Comparison of ENCODE assay signal across 1 cellular context in the genomic region with DNA sequence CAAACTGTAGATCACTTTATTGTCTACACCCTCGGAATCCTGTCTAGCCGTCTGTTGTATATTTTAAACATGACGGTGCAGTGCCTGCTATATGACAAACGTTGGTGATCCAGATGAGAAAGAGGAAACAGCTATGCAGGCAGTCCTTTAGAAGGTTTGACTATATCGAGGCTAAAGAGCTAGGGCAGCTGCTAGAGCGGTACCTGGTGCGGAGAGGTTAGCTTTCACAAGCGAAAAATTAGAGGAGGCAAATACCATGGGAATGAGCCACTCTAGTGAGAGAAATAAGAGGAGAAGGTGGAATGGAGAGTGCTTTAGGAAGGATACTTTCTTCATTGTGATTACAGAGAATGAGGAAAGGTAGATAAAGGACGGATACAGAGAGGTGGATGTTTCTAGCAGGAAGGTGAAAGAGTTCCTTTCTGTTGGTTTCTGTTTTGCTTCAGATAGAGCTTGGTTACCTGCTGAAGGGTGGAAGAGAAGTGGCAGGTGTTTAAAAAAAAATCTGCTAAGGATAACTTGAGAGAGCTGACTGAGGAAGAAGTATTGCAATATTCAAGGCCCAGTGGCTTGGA.
TF ChIP-seq lines count a peak whose summit lies in the region.

No MANE protein-coding gene starts in this region.

TF ChIP-seq in HepG2, 621 proteins besides CTCF, POLR2A, EP300 and RAD21 (continued from another document):
- TF ChIP-seq ZNF639 (CRISPR knock-in tag; conservative IDR thresholded peaks at IDR 0.05) (no peak), ZNF350 (CRISPR knock-in tag; IDR thresholded peaks at IDR 0.05; ENCODE audit: borderline replicate concordance, low read depth) (no peak), PHF21A (CRISPR knock-in tag; IDR thresholded peaks at IDR 0.05) (peak; percentile 1; the same call in 1 of the 2 replicates), ZNF317 (CRISPR knock-in tag; IDR thresholded peaks at IDR 0.05) (no peak; the same call in 1 of the 2 replicates), ZMYM2 (CRISPR knock-in tag; IDR thresholded peaks at IDR 0.05) (no peak), TOE1 (CRISPR knock-in tag; IDR thresholded peaks at IDR 0.05) (no peak), KMT2A (CRISPR knock-in tag; IDR thresholded peaks at IDR 0.05) (no peak), ZBTB1 (CRISPR knock-in tag; IDR thresholded peaks at IDR 0.05; ENCODE audit: borderline replicate concordance) (no peak), FOXA3 (CRISPR knock-in tag; IDR thresholded peaks at IDR 0.05) (no peak), ATF4 (CRISPR knock-in tag; IDR thresholded peaks at IDR 0.05) (0 out of 4 replicates have a peak, but pooled peaks of 1 of the 2 experiments have one; percentile 2), ZNF605 (CRISPR knock-in tag; IDR thresholded peaks at IDR 0.05) (no peak), ZNF766 (CRISPR knock-in tag; IDR thresholded peaks at IDR 0.05; ENCODE audit: borderline replicate concordance) (no peak; the same call in 1 of the 2 replicates)
- TF ChIP-seq, protein P1, sequence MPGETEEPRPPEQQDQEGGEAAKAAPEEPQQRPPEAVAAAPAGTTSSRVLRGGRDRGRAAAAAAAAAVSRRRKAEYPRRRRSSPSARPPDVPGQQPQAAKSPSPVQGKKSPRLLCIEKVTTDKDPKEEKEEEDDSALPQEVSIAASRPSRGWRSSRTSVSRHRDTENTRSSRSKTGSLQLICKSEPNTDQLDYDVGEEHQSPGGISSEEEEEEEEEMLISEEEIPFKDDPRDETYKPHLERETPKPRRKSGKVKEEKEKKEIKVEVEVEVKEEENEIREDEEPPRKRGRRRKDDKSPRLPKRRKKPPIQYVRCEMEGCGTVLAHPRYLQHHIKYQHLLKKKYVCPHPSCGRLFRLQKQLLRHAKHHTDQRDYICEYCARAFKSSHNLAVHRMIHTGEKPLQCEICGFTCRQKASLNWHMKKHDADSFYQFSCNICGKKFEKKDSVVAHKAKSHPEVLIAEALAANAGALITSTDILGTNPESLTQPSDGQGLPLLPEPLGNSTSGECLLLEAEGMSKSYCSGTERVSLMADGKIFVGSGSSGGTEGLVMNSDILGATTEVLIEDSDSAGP (CRISPR knock-in tag; IDR thresholded peaks at IDR 0.05; ENCODE audit: borderline replicate concordance) = no peak
